Comparison of ENCODE assay signal across 34 cellular contexts in genomic region chr12:47152095-47152494, GRCh38.
"Had no signal": no experiment of that assay in that cellular context is flagged by ENCODE, and none has a peak within 500 bp of the region (broad histone marks: within the 10 kb centered on the region; RNA-seq: fewer than 3 reads in every experiment).

No MANE protein-coding gene starts in this region.

- H3K9ac ChIP-seq: KMS-11 had no signal

- H3K4me2 ChIP-seq: KMS-11 had no signal

- H3K36me3 ChIP-seq: MG63 had no signal

- H3K4me3 ChIP-seq: MG63 had no signal

- H3K27ac ChIP-seq: KMS-11 had no signal

- H3K27me3 ChIP-seq: MG63 had no signal

- H3K9me3 ChIP-seq: MG63 had no signal

- DNase-seq: Karpas-422, Kasumi-1, KG1, MG63, MM.1S, MV-4-11, NCI-H1048, NCI-H1092, NCI-H1092 treated with DMSO at 0.1 percent for 48 hours, NCI-H1105, NCI-H1105 treated with DMSO at 0.1 percent for 48 hours, NCI-H1417, NCI-H1417 treated with DMSO at 0.1 percent for 48 hours, NCI-H1436, NCI-H1436 treated with DMSO at 0.1 percent for 48 hours, NCI-H146, NCI-H1694, NCI-H1694 treated with DMSO at 0.1 percent for 48 hours, NCI-H187, NCI-H187 treated with DMSO at 0.1 percent for 48 hours, NCI-H1930, NCI-H2029, NCI-H2029 treated with DMSO at 0.1 percent for 48 hours, NCI-H2081, NCI-H2081 treated with DMSO at 0.1 percent for 48 hours, NCI-H2107, NCI-H2171, NCI-H2171 treated with DMSO at 0.1 percent for 48 hours, NCI-H2227 treated with DMSO at 0.1 percent for 48 hours, NCI-H226, NCI-H345, NCI-H446, NCI-H446 treated with DMSO at 0.1 percent for 48 hours had no signal
